16 cellular contexts compared by ENCODE assay signal in genomic region chr6:158374020-158374419, GRCh38.
DNase-seq lines count a peak whose midpoint lies in the region; ATAC-seq and TF ChIP-seq lines count a peak whose summit lies in the region.
"Had no signal": no experiment of that assay in that cellular context is flagged by ENCODE, and none has a peak within 500 bp of the region (broad histone marks: within the 10 kb centered on the region; RNA-seq: fewer than 3 reads in every experiment).

No MANE protein-coding gene starts in this region.

- H3K27me3 ChIP-seq in adipocyte (replicated peaks; ENCODE audit: control insufficient read depth, insufficient read depth, low read length) = no peaks in the 10 kb centered on the region
- H3K27me3 ChIP-seq: Peyer's patch had no signal

- no peak overlapping the region for H3K4me3 Mint-ChIP-seq in endothelial cell (ENCODE audit: unreplicated experiment)
- no peak overlapping the region for H3K4me3 Mint-ChIP-seq in osteocyte (ENCODE audit: unreplicated experiment)
- H3K4me3 Mint-ChIP-seq: CD4-positive, alpha-beta memory T cell had no signal

- H3K27me3 Mint-ChIP-seq in endothelial cell (ENCODE audit: unreplicated experiment) (peaks cover 6% of the 10 kb centered on the region), osteocyte (ENCODE audit: unreplicated experiment) (no peaks in the 10 kb centered on the region)
- H3K27me3 Mint-ChIP-seq: CD4-positive, alpha-beta memory T cell had no signal

- ATAC-seq in GM18858 (IDR thresholded peaks at IDR 0.05; ENCODE audit: unreplicated experiment) (no peak), HG03439 (IDR thresholded peaks at IDR 0.05; ENCODE audit: unreplicated experiment) (no peak), Right ventricle myocardium superior (ENCODE audit: poor library complexity) (no peak)

- H3K27ac Mint-ChIP-seq in endothelial cell (ENCODE audit: unreplicated experiment) (peak overlapping the region; percentile 65), osteocyte (ENCODE audit: unreplicated experiment) (no peak overlapping the region)
- H3K27ac Mint-ChIP-seq: CD4-positive, alpha-beta memory T cell had no signal

- H3K4me3 ChIP-seq in adipocyte (ENCODE audit: low read length) = no peak overlapping the region
- H3K4me3 ChIP-seq: Peyer's patch had no signal

- TF ChIP-seq CTCF in endothelial cell (IDR thresholded peaks at IDR 0.05; ENCODE audit: unreplicated experiment) (no peak), osteocyte (IDR thresholded peaks at IDR 0.05) (no peak)

- no peak for TF ChIP-seq EP300 in Ishikawa (IDR thresholded peaks at IDR 0.05; ENCODE audit: borderline replicate concordance)

- H3K36me3 ChIP-seq in adipocyte (ENCODE audit: control insufficient read depth, insufficient read depth, low read length, severe bottlenecking) = no peaks in the 10 kb centered on the region

- H3K36me3 Mint-ChIP-seq in endothelial cell (ENCODE audit: low read depth, unreplicated experiment) = peaks cover 7% of the 10 kb centered on the region
- H3K36me3 Mint-ChIP-seq in osteocyte (ENCODE audit: unreplicated experiment) = peaks cover 3% of the 10 kb centered on the region

- H3K9me3 Mint-ChIP-seq in endothelial cell (ENCODE audit: unreplicated experiment) (no peaks in the 10 kb centered on the region), osteocyte (ENCODE audit: unreplicated experiment) (no peaks in the 10 kb centered on the region)
- H3K9me3 Mint-ChIP-seq: CD4-positive, alpha-beta memory T cell had no signal

- intact Hi-C loops in Right ventricle myocardium superior (cut with DNase I) = no loop called here

- no peak for TF ChIP-seq RAD21 in Ishikawa (IDR thresholded peaks at IDR 0.05; ENCODE audit: low read depth)

- H3K9ac ChIP-seq in adipocyte (ENCODE audit: low read length) = no peak overlapping the region

- H3K9me3 ChIP-seq in adipocyte (ENCODE audit: control insufficient read depth, low read length) = no peaks in the 10 kb centered on the region
- H3K9me3 ChIP-seq: Peyer's patch had no signal

- H3K4me1 Mint-ChIP-seq in endothelial cell (ENCODE audit: unreplicated experiment) (peaks cover 34% of the 10 kb centered on the region), osteocyte (ENCODE audit: unreplicated experiment) (peaks cover 17% of the 10 kb centered on the region)

- DNase-seq in adipocyte (ENCODE audit: low read depth) (peak; percentile 22), endothelial cell (ENCODE audit: low spot score) (no peak), osteocyte (ENCODE audit: extremely low spot score, unreplicated experiment) (peak; percentile 44), Right ventricle myocardium superior (no peak)
- DNase-seq: ACHN; CD4-positive, alpha-beta memory T cell; DND-41; NCI-H1105 treated with DMSO at 0.1 percent for 48 hours; NCI-H187 treated with DMSO at 0.1 percent for 48 hours; NCI-H2171; NCI-H510A treated with DMSO at 0.1 percent for 48 hours; Peyer's patch; SHP77 treated with DMSO at 0.1 percent for 48 hours had no signal

- no peaks in the 10 kb centered on the region for H3K4me1 ChIP-seq in adipocyte (ENCODE audit: control insufficient read depth, insufficient read depth, low read length)

TF ChIP-seq in Ishikawa, 13 proteins besides CTCF, POLR2A, EP300 and RAD21:
- no peak for TF ChIP-seq USF1 (IDR thresholded peaks at IDR 0.05)
- peak; percentile 75; the same call in 1 of the 2 replicates for TF ChIP-seq CEBPB (IDR thresholded peaks at IDR 0.05)

Comparison
In these comparisons a context has a peak if more than half of its experiments do, and no peak if none do; other contexts are left out.
1. DNase-seq: peak in adipocyte (single experiment) and osteocyte (single experiment); none in endothelial cell (single experiment) and Right ventricle myocardium superior (single experiment).